ENCODE assay signal across 10 cellular contexts in the genomic region with DNA sequence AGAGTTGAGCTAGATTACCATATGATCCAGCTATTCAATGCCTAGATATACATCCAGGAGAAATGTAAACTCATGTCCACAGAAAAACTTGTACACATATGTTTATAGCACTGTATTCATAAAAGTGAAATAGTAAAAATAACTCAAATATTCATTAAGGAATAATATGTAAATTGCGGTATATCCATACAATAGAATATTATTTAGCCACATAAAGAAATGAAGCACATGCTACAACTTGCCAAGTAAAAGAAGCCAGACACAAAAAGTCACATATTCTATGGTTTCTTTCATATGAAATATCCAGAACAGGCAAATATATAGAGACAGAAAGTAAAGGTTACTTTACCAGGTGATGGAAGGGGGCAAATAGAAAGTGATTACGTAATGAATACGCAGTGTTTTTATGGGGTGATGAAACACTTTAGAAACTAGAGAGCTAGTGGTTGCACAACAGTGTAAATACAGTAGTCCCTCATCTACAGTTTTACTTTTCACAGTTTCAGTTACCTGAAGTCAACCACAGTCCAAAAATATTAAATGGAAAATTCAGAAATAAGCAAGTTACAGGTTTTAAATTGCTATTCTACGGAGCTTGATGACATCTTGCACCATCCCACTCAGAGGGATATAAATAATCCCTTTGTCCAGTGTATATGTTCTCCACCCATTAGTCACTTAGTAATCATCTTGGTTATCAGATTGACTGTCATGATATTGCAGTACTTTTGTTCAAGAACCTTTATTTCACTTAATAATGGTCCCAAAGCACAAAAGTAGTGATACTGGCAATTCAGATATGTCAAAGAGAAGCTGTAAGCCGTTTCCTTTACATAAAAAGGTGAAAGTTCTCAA.
DNase-seq lines count a peak whose midpoint lies in the region; ATAC-seq and TF ChIP-seq lines count a peak whose summit lies in the region.
"Had no signal": no experiment of that assay in that cellular context is flagged by ENCODE, and none has a peak within 500 bp of the region (broad histone marks: within the 10 kb centered on the region; RNA-seq: fewer than 3 reads in every experiment).

No MANE protein-coding gene starts in this region.

- H3K4me3 ChIP-seq in RWPE2 (ENCODE audit: severe bottlenecking) (no peak overlapping the region), liver (ENCODE audit: low read depth in 1 of 3, low read length in 3 of 3) (no peak overlapping the region)
- H3K4me3 ChIP-seq: lower lobe of right lung had no signal

- TF ChIP-seq RAD21 in liver (IDR thresholded peaks at IDR 0.05) = peak in 1 of 2 donors; percentile 36

- H3K9me3 ChIP-seq in RWPE2 (ENCODE audit: severe bottlenecking) (no peaks in the 10 kb centered on the region), liver (ENCODE audit: control insufficient read depth in 4 of 4, low read length in 3 of 4) (no peaks in the 10 kb centered on the region)
- H3K9me3 ChIP-seq: lower lobe of right lung had no signal

- 67% methylated on average over 5 of the region's 5 CpGs for WGBS in liver

- H3K4me1 ChIP-seq in RWPE2 (ENCODE audit: insufficient read depth, poor library complexity, severe bottlenecking) = peaks cover 26% of the 10 kb centered on the region
- H3K4me1 ChIP-seq in liver (ENCODE audit: control insufficient read depth in 4 of 4, insufficient read depth in 4 of 4, low read length in 3 of 4) = peaks cover 0 to 14% (median 6%) of the 10 kb centered on the region in 4 donors

- H3K27me3 ChIP-seq in RWPE2 (ENCODE audit: insufficient read depth, poor library complexity, severe bottlenecking) (no peaks in the 10 kb centered on the region), liver (ENCODE audit: control insufficient read depth in 4 of 4, insufficient read depth in 4 of 4, low read length in 3 of 4) (no peaks in the 10 kb centered on the region)

- H3K27ac ChIP-seq in RWPE2 (ENCODE audit: poor library complexity, severe bottlenecking) (peak overlapping the region; percentile 18), liver (ENCODE audit: low read depth in 1 of 2, low read length in 2 of 2) (peak overlapping the region; percentile 45 to 69)
- H3K27ac ChIP-seq: lower lobe of right lung had no signal

- TF ChIP-seq CTCF in RWPE2 (IDR thresholded peaks at IDR 0.05; ENCODE audit: poor library complexity, severe bottlenecking) (no peak), liver (IDR thresholded peaks at IDR 0.05; ENCODE audit: low read depth, low read length, missing input control) (no peak)

- peak; percentile 63 for ATAC-seq in GM18909 (IDR thresholded peaks at IDR 0.05; ENCODE audit: poor library complexity, unreplicated experiment)
- ATAC-seq in HG02852 (IDR thresholded peaks at IDR 0.05; ENCODE audit: unreplicated experiment) = peak; percentile 60
- peak; percentile 87 for ATAC-seq in RWPE2 (ENCODE audit: low read depth)
- no peak for ATAC-seq in GM18511 (IDR thresholded peaks at IDR 0.05; ENCODE audit: unreplicated experiment)
- ATAC-seq in HG03439 (IDR thresholded peaks at IDR 0.05; ENCODE audit: unreplicated experiment) = no peak

- H3K9ac ChIP-seq in liver (ENCODE audit: low read depth in 1 of 2, low read length in 2 of 2) = no peak overlapping the region

- DNase-seq in RWPE2 (ENCODE audit: low spot score) (no peak), germinal center (ENCODE audit: low spot score) (no peak), globus pallidus (ENCODE audit: low spot score) (no peak)
- DNase-seq: DND-41, lower lobe of right lung had no signal

- H3K36me3 ChIP-seq in RWPE2 (ENCODE audit: low read depth) (peaks cover 21% of the 10 kb centered on the region), liver (ENCODE audit: control insufficient read depth in 4 of 4, insufficient read depth in 3 of 4, low read depth in 1 of 4, low read length in 3 of 4) (peaks cover 0 to 5% (median 0%) of the 10 kb centered on the region in 4 donors)
- H3K36me3 ChIP-seq: lower lobe of right lung had no signal

TF ChIP-seq in liver, 16 proteins besides CTCF, POLR2A, EP300 and RAD21:
- no peak for TF ChIP-seq EGR1 (IDR thresholded peaks at IDR 0.05; ENCODE audit: low read depth in 2 of 2)
- TF ChIP-seq, protein P1, sequence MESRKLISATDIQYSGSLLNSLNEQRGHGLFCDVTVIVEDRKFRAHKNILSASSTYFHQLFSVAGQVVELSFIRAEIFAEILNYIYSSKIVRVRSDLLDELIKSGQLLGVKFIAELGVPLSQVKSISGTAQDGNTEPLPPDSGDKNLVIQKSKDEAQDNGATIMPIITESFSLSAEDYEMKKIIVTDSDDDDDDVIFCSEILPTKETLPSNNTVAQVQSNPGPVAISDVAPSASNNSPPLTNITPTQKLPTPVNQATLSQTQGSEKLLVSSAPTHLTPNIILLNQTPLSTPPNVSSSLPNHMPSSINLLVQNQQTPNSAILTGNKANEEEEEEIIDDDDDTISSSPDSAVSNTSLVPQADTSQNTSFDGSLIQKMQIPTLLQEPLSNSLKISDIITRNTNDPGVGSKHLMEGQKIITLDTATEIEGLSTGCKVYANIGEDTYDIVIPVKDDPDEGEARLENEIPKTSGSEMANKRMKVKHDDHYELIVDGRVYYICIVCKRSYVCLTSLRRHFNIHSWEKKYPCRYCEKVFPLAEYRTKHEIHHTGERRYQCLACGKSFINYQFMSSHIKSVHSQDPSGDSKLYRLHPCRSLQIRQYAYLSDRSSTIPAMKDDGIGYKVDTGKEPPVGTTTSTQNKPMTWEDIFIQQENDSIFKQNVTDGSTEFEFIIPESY (IDR thresholded peaks at IDR 0.05) = no peak
- TF ChIP-seq HNF4G (IDR thresholded peaks at IDR 0.05) = no peak
- no peak for TF ChIP-seq NR2F2 (IDR thresholded peaks at IDR 0.05)
- peak in 1 of 2 donors; percentile 29 for TF ChIP-seq RXRA (IDR thresholded peaks at IDR 0.05)
- TF ChIP-seq TAF1 (conservative IDR thresholded peaks at IDR 0.05) = no peak
- peak in 1 of 2 donors; percentile 56 for TF ChIP-seq JUND (IDR thresholded peaks at IDR 0.05)
- peak; percentile 76 for TF ChIP-seq FOXA2 (IDR thresholded peaks at IDR 0.05)
- TF ChIP-seq, protein P2, sequence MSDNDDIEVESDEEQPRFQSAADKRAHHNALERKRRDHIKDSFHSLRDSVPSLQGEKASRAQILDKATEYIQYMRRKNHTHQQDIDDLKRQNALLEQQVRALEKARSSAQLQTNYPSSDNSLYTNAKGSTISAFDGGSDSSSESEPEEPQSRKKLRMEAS (IDR thresholded peaks at IDR 0.05) = no peak
- TF ChIP-seq FOXA1 (IDR thresholded peaks at IDR 0.05) = no peak
- TF ChIP-seq GABPA (IDR thresholded peaks at IDR 0.05 in 1 of 2, conservative IDR thresholded peaks at IDR 0.05 in 1 of 2) = no peak
- no peak for TF ChIP-seq SP1 (IDR thresholded peaks at IDR 0.05)
- TF ChIP-seq HNF4A (conservative IDR thresholded peaks at IDR 0.05) = peak; percentile 34 to 36
- TF ChIP-seq, protein P3, sequence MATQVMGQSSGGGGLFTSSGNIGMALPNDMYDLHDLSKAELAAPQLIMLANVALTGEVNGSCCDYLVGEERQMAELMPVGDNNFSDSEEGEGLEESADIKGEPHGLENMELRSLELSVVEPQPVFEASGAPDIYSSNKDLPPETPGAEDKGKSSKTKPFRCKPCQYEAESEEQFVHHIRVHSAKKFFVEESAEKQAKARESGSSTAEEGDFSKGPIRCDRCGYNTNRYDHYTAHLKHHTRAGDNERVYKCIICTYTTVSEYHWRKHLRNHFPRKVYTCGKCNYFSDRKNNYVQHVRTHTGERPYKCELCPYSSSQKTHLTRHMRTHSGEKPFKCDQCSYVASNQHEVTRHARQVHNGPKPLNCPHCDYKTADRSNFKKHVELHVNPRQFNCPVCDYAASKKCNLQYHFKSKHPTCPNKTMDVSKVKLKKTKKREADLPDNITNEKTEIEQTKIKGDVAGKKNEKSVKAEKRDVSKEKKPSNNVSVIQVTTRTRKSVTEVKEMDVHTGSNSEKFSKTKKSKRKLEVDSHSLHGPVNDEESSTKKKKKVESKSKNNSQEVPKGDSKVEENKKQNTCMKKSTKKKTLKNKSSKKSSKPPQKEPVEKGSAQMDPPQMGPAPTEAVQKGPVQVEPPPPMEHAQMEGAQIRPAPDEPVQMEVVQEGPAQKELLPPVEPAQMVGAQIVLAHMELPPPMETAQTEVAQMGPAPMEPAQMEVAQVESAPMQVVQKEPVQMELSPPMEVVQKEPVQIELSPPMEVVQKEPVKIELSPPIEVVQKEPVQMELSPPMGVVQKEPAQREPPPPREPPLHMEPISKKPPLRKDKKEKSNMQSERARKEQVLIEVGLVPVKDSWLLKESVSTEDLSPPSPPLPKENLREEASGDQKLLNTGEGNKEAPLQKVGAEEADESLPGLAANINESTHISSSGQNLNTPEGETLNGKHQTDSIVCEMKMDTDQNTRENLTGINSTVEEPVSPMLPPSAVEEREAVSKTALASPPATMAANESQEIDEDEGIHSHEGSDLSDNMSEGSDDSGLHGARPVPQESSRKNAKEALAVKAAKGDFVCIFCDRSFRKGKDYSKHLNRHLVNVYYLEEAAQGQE (IDR thresholded peaks at IDR 0.05) = no peak
- no peak for TF ChIP-seq YY1 (IDR thresholded peaks at IDR 0.05)
- TF ChIP-seq, protein P4, sequence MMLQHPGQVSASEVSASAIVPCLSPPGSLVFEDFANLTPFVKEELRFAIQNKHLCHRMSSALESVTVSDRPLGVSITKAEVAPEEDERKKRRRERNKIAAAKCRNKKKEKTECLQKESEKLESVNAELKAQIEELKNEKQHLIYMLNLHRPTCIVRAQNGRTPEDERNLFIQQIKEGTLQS (IDR thresholded peaks at IDR 0.05) = peak; percentile 87

Comparison
In these comparisons a context has a peak if more than half of its experiments do, and no peak if none do; other contexts are left out.
1. ATAC-seq: peak in GM18909 (single experiment), HG02852 (single experiment) and RWPE2 (single experiment); none in GM18511 (single experiment) and HG03439 (single experiment).